Comparison of ENCODE assay signal across 13 cellular contexts in the genomic region with DNA sequence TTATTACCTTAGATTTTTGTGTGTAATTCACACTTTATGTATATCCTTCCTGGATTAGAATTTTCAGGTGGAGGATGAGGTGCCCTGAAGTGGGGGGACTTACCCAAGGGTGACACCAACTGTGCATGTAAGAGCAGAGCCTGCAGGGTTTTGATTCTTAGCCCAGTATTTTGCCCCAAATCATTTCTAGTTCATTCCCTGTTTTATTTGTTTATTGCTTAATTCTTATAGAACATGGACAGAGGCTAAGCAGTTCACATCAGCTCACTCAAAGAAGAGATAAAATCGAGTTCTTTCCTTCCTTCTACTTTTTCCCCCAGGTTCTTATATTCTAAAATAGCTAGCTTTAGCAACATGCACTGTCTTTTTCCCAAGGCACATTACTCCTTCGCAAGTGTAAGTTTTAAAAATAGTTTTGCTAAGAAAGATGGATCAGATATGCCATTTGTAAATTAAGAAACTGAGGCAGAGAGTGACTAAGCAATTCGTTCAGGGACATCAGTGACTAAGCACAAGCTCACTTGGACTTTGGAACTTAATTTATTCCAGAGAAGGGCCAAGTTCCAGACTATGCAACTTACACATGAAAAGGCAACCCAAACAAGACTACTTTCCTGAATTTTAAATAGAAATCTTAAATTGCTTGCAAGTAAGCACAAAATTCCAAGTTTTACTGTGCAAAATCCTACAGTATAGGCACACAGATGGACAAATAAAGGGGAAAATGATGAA.
DNase-seq lines count a peak whose midpoint lies in the region; ATAC-seq and TF ChIP-seq lines count a peak whose summit lies in the region.
"Had no signal": no experiment of that assay in that cellular context is flagged by ENCODE, and none has a peak within 500 bp of the region (broad histone marks: within the 10 kb centered on the region; RNA-seq: fewer than 3 reads in every experiment).

No MANE protein-coding gene starts in this region.

- H3K9ac ChIP-seq in Karpas-422 (ENCODE audit: low read length), result no peak overlapping the region
- peak overlapping the region in 1 of 2 donors; percentile 48 for H3K9ac ChIP-seq in liver (ENCODE audit: low read depth in 1 of 2, low read length in 2 of 2)

- no peaks in the 10 kb centered on the region for H3K4me1 ChIP-seq in Karpas-422 (ENCODE audit: low read length)
- peaks cover 0 to 8% (median 8%) of the 10 kb centered on the region in 4 donors for H3K4me1 ChIP-seq in liver (ENCODE audit: control insufficient read depth in 4 of 4, insufficient read depth in 4 of 4, low read length in 3 of 4)
- no peaks in the 10 kb centered on the region for H3K4me1 ChIP-seq in tibial artery
- H3K4me1 ChIP-seq: BE2C, HAP-1 had no signal

- H3K4me2 ChIP-seq in Karpas-422 (ENCODE audit: low read depth, low read length, poor library complexity, severe bottlenecking), result no peak overlapping the region

- POLR2A ChIA-PET in activated CD8-positive, alpha-beta T cell treated with anti-CD3 and anti-CD28 coated beads, Interleukin-2, amount 10 ng/mL, durations not matched to agents 7 days and 5 days (lab: Charles Lee), result no interaction called here

- no peak overlapping the region for H2AFZ ChIP-seq in Karpas-422 (ENCODE audit: low read length)

- no peak for ATAC-seq in activated CD8-positive, alpha-beta T cell treated with anti-CD3 and anti-CD28 coated beads, Interleukin-2, amount 10 ng/mL, durations not matched to agents 7 days and 5 days

- TF ChIP-seq RAD21 in liver (IDR thresholded peaks at IDR 0.05), result peak in 1 of 2 donors; percentile 25

- no peaks in the 10 kb centered on the region for H3K36me3 ChIP-seq in Karpas-422 (ENCODE audit: insufficient read depth, low read length)
- no peaks in the 10 kb centered on the region for H3K36me3 ChIP-seq in liver (ENCODE audit: control insufficient read depth in 4 of 4, insufficient read depth in 3 of 4, low read depth in 1 of 4, low read length in 3 of 4)
- H3K36me3 ChIP-seq in tibial artery, result no peaks in the 10 kb centered on the region
- H3K36me3 ChIP-seq: BE2C, HAP-1 had no signal

- TF ChIP-seq CTCF in liver (IDR thresholded peaks at IDR 0.05; ENCODE audit: low read depth, low read length, missing input control) (no peak), tibial artery (IDR thresholded peaks at IDR 0.05) (no peak)

- no peaks in the 10 kb centered on the region for H3K9me3 ChIP-seq in Karpas-422 (ENCODE audit: low read length)
- H3K9me3 ChIP-seq in liver (ENCODE audit: control insufficient read depth in 4 of 4, low read length in 3 of 4), result no peaks in the 10 kb centered on the region
- no peaks in the 10 kb centered on the region for H3K9me3 ChIP-seq in tibial artery
- H3K9me3 ChIP-seq: BE2C, HAP-1 had no signal

- DNase-seq in Karpas-422 (peak; percentile 33), caudate nucleus (lab: John Stamatoyannopoulos, UW) (no peak), tibial artery (no peak)
- DNase-seq in activated CD8-positive, alpha-beta T cell treated with anti-CD3 and anti-CD28 coated beads, Interleukin-2, amount 10 ng/mL, durations not matched to agents 7 days and 5 days, result no peak
- no peak for DNase-seq in activated naive CD4-positive, alpha-beta T cell treated with Interleukin-2 at 50 U/mL for 16 hours
- DNase-seq in activated CD4-positive, alpha-beta T cell treated with anti-CD3 and anti-CD28 coated beads for 4 hours, result no peak
- DNase-seq: BE2C; CD4-positive, alpha-beta memory T cell; DND-41; GDM1 had no signal

- H3K27ac Mint-ChIP-seq in activated CD8-positive, alpha-beta T cell treated with anti-CD3 and anti-CD28 coated beads, Interleukin-2, amount 10 ng/mL, durations not matched to agents 7 days and 5 days, result no peak overlapping the region
- H3K27ac Mint-ChIP-seq: CD4-positive, alpha-beta memory T cell had no signal

- no peak overlapping the region for H3K4me3 Mint-ChIP-seq in activated CD8-positive, alpha-beta T cell treated with anti-CD3 and anti-CD28 coated beads, Interleukin-2, amount 10 ng/mL, durations not matched to agents 7 days and 5 days
- H3K4me3 Mint-ChIP-seq: CD4-positive, alpha-beta memory T cell had no signal

- WGBS in liver, result 45% methylated on average over 3 of the region's 3 CpGs

- no peaks in the 10 kb centered on the region for H3K79me2 ChIP-seq in Karpas-422 (ENCODE audit: low read length)

- H3K36me3 Mint-ChIP-seq in activated CD8-positive, alpha-beta T cell treated with anti-CD3 and anti-CD28 coated beads, Interleukin-2, amount 10 ng/mL, durations not matched to agents 7 days and 5 days (ENCODE audit: low read depth), result no peaks in the 10 kb centered on the region
- H3K36me3 Mint-ChIP-seq: CD4-positive, alpha-beta memory T cell had no signal

- no peaks in the 10 kb centered on the region for H4K20me1 ChIP-seq in Karpas-422 (ENCODE audit: insufficient read depth, low read depth, low read length)

- no peaks in the 10 kb centered on the region for H3K27me3 Mint-ChIP-seq in activated CD8-positive, alpha-beta T cell treated with anti-CD3 and anti-CD28 coated beads, Interleukin-2, amount 10 ng/mL, durations not matched to agents 7 days and 5 days (ENCODE audit: low read depth)
- H3K27me3 Mint-ChIP-seq: CD4-positive, alpha-beta memory T cell had no signal

- intact Hi-C loops in tibial artery (cut with DNase I; ENCODE audit: low total_unique reads), result no loop called here

- CTCF ChIA-PET in activated CD8-positive, alpha-beta T cell treated with anti-CD3 and anti-CD28 coated beads, Interleukin-2, amount 10 ng/mL, durations not matched to agents 7 days and 5 days (lab: Charles Lee), result no interaction called here

- H3K27ac ChIP-seq in Karpas-422 (ENCODE audit: low read length) (no peak overlapping the region), caudate nucleus (ENCODE audit: low read depth, low read length) (peak overlapping the region; percentile 1), liver (ENCODE audit: low read depth in 1 of 2, low read length in 2 of 2) (peak overlapping the region; percentile 34 to 38), tibial artery (no peak overlapping the region)
- H3K27ac ChIP-seq: C4-2B had no signal

- H3K9me2 ChIP-seq in Karpas-422 (replicated peaks; ENCODE audit: insufficient read depth, low read length), result no peaks in the 10 kb centered on the region

- no peaks in the 10 kb centered on the region for H3K27me3 ChIP-seq in Karpas-422 (ENCODE audit: low read length)
- no peaks in the 10 kb centered on the region for H3K27me3 ChIP-seq in liver (ENCODE audit: control insufficient read depth in 4 of 4, insufficient read depth in 4 of 4, low read length in 3 of 4)
- H3K27me3 ChIP-seq in tibial artery, result no peaks in the 10 kb centered on the region
- H3K27me3 ChIP-seq: BE2C had no signal

- H3K4me3 ChIP-seq in Karpas-422 (ENCODE audit: low read length), result no peak overlapping the region
- no peak overlapping the region for H3K4me3 ChIP-seq in liver (ENCODE audit: low read depth in 1 of 3, low read length in 3 of 3)
- H3K4me3 ChIP-seq in tibial artery, result no peak overlapping the region
- H3K4me3 ChIP-seq: HAP-1 had no signal

- H3K4me1 Mint-ChIP-seq in activated CD8-positive, alpha-beta T cell treated with anti-CD3 and anti-CD28 coated beads, Interleukin-2, amount 10 ng/mL, durations not matched to agents 7 days and 5 days (ENCODE audit: low read depth), result no peaks in the 10 kb centered on the region
- H3K4me1 Mint-ChIP-seq: CD4-positive, alpha-beta memory T cell had no signal

- H3K9me3 Mint-ChIP-seq in activated CD8-positive, alpha-beta T cell treated with anti-CD3 and anti-CD28 coated beads, Interleukin-2, amount 10 ng/mL, durations not matched to agents 7 days and 5 days (ENCODE audit: insufficient read depth), result no peaks in the 10 kb centered on the region

TF ChIP-seq in liver, 16 proteins besides CTCF, POLR2A, EP300 and RAD21 (continues in another document):
- TF ChIP-seq EGR1 (IDR thresholded peaks at IDR 0.05; ENCODE audit: low read depth in 2 of 2) (no peak), YY1 (IDR thresholded peaks at IDR 0.05) (peak; percentile 51), ATF3 (IDR thresholded peaks at IDR 0.05) (no peak), FOXA1 (IDR thresholded peaks at IDR 0.05) (no peak), SP1 (IDR thresholded peaks at IDR 0.05) (peak; percentile 11), FOXA2 (IDR thresholded peaks at IDR 0.05) (no peak), ZBTB33 (IDR thresholded peaks at IDR 0.05) (no peak), NR2F2 (IDR thresholded peaks at IDR 0.05) (no peak)

Comparison
In these comparisons a context has a peak if more than half of its experiments do, and no peak if none do; other contexts are left out.
1. H3K27ac ChIP-seq: peak in caudate nucleus (single experiment) and liver (2 of 2); none in Karpas-422 (single experiment) and tibial artery (0 of 2).